ENCODE assay signal across 16 cellular contexts in genomic region chr11:130786987-130787688, GRCh38.
DNase-seq lines count a peak whose midpoint lies in the region; ATAC-seq and TF ChIP-seq lines count a peak whose summit lies in the region.
"Had no signal": no experiment of that assay in that cellular context is flagged by ENCODE, and none has a peak within 500 bp of the region (broad histone marks: within the 10 kb centered on the region; RNA-seq: fewer than 3 reads in every experiment).

No MANE protein-coding gene starts in this region.

- no TSS peak for BruUV-seq in Panc1 (replicated peaks; lab: Mats Ljungman, UMichigan)

- H3K4me1 Mint-ChIP-seq in natural killer cell, result no peaks in the 10 kb centered on the region
- H3K4me1 Mint-ChIP-seq in stimulated activated naive CD8-positive, alpha-beta T cell treated with anti-CD3 and anti-CD28 coated beads, Interleukin-15, amount 100 ng/mL, for 72 hours, result no peaks in the 10 kb centered on the region

- no peak overlapping the region for H3K18ac ChIP-seq in mesenchymal stem cell (ENCODE audit: low read depth in 1 of 2, low read length in 2 of 2)

- H3K4me2 ChIP-seq in mesenchymal stem cell (ENCODE audit: low read length, poor library complexity, severe bottlenecking), result no peak overlapping the region

- H3K23ac ChIP-seq in mesenchymal stem cell (ENCODE audit: low read length in 2 of 2), result no peak overlapping the region

- CTCF ChIA-PET in Panc1 (lab: Charles Lee), result no interaction called here

- H2BK12ac ChIP-seq in mesenchymal stem cell (ENCODE audit: low read length in 2 of 2), result no peak overlapping the region

- no peak overlapping the region for H3K4me3 Mint-ChIP-seq in natural killer cell
- H3K4me3 Mint-ChIP-seq in stimulated activated naive CD8-positive, alpha-beta T cell treated with anti-CD3 and anti-CD28 coated beads, Interleukin-15, amount 100 ng/mL, for 72 hours, result no peak overlapping the region
- H3K4me3 Mint-ChIP-seq: dendritic cell treated with granulocyte-macrophage colony-stimulating factor and Interleukin-4, amounts not matched to agents 40 ng/mL and 50 ng/mL, for 4 days; T-helper 2 cell treated with Interferon-gamma antibody and Interleukin-4, amounts not matched to agents 5 μg/mL and 100 μg/mL, for 36 hours had no signal

- peak; percentile 54; the same call in 1 of the 2 replicates for ATAC-seq in Panc1
- ATAC-seq in natural killer cell, result no peak
- ATAC-seq in GM18861 (IDR thresholded peaks at IDR 0.05; ENCODE audit: unreplicated experiment), result no peak
- no peak for ATAC-seq in stimulated activated naive CD8-positive, alpha-beta T cell treated with anti-CD3 and anti-CD28 coated beads, Interleukin-15, amount 100 ng/mL, for 72 hours

- 88% methylated on average over 8 of the region's 8 CpGs for WGBS in mesenchymal stem cell

- no peaks in the 10 kb centered on the region for H3K27me3 ChIP-seq in Panc1 (ENCODE audit: control insufficient read depth, insufficient read depth, low read length)
- H3K27me3 ChIP-seq in mesenchymal stem cell (ENCODE audit: control insufficient read depth in 1 of 2, insufficient read depth in 1 of 2, low read length in 2 of 2), result no peaks in the 10 kb centered on the region

- no peak overlapping the region for H4K91ac ChIP-seq in mesenchymal stem cell (ENCODE audit: low read length)

- H3K36me3 ChIP-seq in Panc1 (ENCODE audit: control insufficient read depth, insufficient read depth, low read length) (no peaks in the 10 kb centered on the region), mesenchymal stem cell (ENCODE audit: control insufficient read depth in 1 of 2, insufficient read depth in 2 of 2, low read depth in 1 of 2, low read length in 2 of 2) (no peaks in the 10 kb centered on the region)

- H3K79me1 ChIP-seq in mesenchymal stem cell (replicated peaks; ENCODE audit: low read length, poor library complexity, severe bottlenecking), result no peaks in the 10 kb centered on the region

- H3K9me3 ChIP-seq in Panc1 (ENCODE audit: control insufficient read depth, insufficient read depth, low read depth, low read length) (peaks cover 10% of the 10 kb centered on the region; the same call in 1 of the 2 replicates), mesenchymal stem cell (ENCODE audit: control insufficient read depth, low read length) (peaks cover 8% of the 10 kb centered on the region)

- no peak overlapping the region for H3K14ac ChIP-seq in mesenchymal stem cell (ENCODE audit: low read length in 2 of 2)

- no peak overlapping the region for H2BK15ac ChIP-seq in mesenchymal stem cell (ENCODE audit: low read depth, poor library complexity, severe bottlenecking)

- DNase-seq in Daoy (ENCODE audit: low read depth) (peak; percentile 85), Panc1 (ENCODE audit: low read depth, low spot score) (no peak), ecto neural progenitor cell (ENCODE audit: low spot score) (peak; percentile 18), mesenchymal stem cell (no peak), islet precursor cell (no peak), natural killer cell (no peak)
- DNase-seq in stimulated activated naive CD8-positive, alpha-beta T cell treated with anti-CD3 and anti-CD28 coated beads, Interleukin-15, amount 100 ng/mL, for 72 hours, result no peak
- DNase-seq: activated CD4-positive, alpha-beta T cell treated with anti-CD3 and anti-CD28 coated beads for 4 hours; AML-193; Kasumi-1; NCI-H2029; NCI-H526; occipital lobe had no signal

- no peak overlapping the region for H2AFZ ChIP-seq in mesenchymal stem cell (ENCODE audit: low read depth, low read length)

- no peak overlapping the region for H3K4ac ChIP-seq in mesenchymal stem cell (ENCODE audit: low read depth in 1 of 2, low read length in 2 of 2)

- H3K4me3 ChIP-seq in Panc1 (ENCODE audit: low read depth in 2 of 2, low read length in 2 of 2) (no peak overlapping the region), mesenchymal stem cell (ENCODE audit: insufficient read depth in 1 of 2, low read depth in 1 of 2, low read length in 2 of 2) (no peak overlapping the region)

- H2BK5ac ChIP-seq in mesenchymal stem cell (ENCODE audit: low read depth, low read length, poor library complexity, severe bottlenecking), result peak overlapping the region; percentile 49

- H3K27me3 Mint-ChIP-seq in natural killer cell (ENCODE audit: low read depth in 2 of 2), result peaks cover 8 to 30% of the 10 kb centered on the region in 2 donors
- peaks cover 27% of the 10 kb centered on the region for H3K27me3 Mint-ChIP-seq in stimulated activated naive CD8-positive, alpha-beta T cell treated with anti-CD3 and anti-CD28 coated beads, Interleukin-15, amount 100 ng/mL, for 72 hours
- H3K27me3 Mint-ChIP-seq: dendritic cell treated with granulocyte-macrophage colony-stimulating factor and Interleukin-4, amounts not matched to agents 40 ng/mL and 50 ng/mL, for 4 days had no signal

- H2BK120ac ChIP-seq in mesenchymal stem cell (ENCODE audit: low read depth, low read length), result no peak overlapping the region

- H3K36me3 Mint-ChIP-seq in natural killer cell, result peaks cover 12% of the 10 kb centered on the region

- TF ChIP-seq CTCF in Panc1 (IDR thresholded peaks at IDR 0.05) (no peak), natural killer cell (IDR thresholded peaks at IDR 0.05) (no peak)

- no peak overlapping the region for H4K8ac ChIP-seq in mesenchymal stem cell (ENCODE audit: low read length)

- intact Hi-C loops in Panc1 (cut with micrococcal nuclease; ENCODE audit: unreplicated experiment) (no loop called here), natural killer cell (cut with micrococcal nuclease) (no loop called here)

- peaks cover 0 to 2% of the 10 kb centered on the region in 2 donors for H3K9me3 Mint-ChIP-seq in natural killer cell
- peaks cover 7 to 19% of the 10 kb centered on the region in 2 donors for H3K9me3 Mint-ChIP-seq in stimulated activated naive CD8-positive, alpha-beta T cell treated with anti-CD3 and anti-CD28 coated beads, Interleukin-15, amount 100 ng/mL, for 72 hours

- H3K9ac ChIP-seq in mesenchymal stem cell (ENCODE audit: low read length), result no peak overlapping the region

- no peak overlapping the region for H3K27ac Mint-ChIP-seq in natural killer cell
- H3K27ac Mint-ChIP-seq in stimulated activated naive CD8-positive, alpha-beta T cell treated with anti-CD3 and anti-CD28 coated beads, Interleukin-15, amount 100 ng/mL, for 72 hours, result peak overlapping the region in 1 of 2 donors; percentile 80
- H3K27ac Mint-ChIP-seq: dendritic cell treated with granulocyte-macrophage colony-stimulating factor and Interleukin-4, amounts not matched to agents 40 ng/mL and 50 ng/mL, for 4 days; T-helper 2 cell treated with Interferon-gamma antibody and Interleukin-4, amounts not matched to agents 5 μg/mL and 100 μg/mL, for 36 hours had no signal

- POLR2A ChIA-PET in Panc1 (lab: Charles Lee), result no interaction called here

- H3K4me1 ChIP-seq in Panc1 (ENCODE audit: control insufficient read depth, insufficient read depth, low read length) (peaks cover 12% of the 10 kb centered on the region), mesenchymal stem cell (ENCODE audit: control insufficient read depth, insufficient read depth, low read depth, low read length) (peaks cover 13% of the 10 kb centered on the region)

- H3K27ac ChIP-seq in Panc1 (ENCODE audit: low read length), result peak overlapping the region; percentile 42
- H3K27ac ChIP-seq in mesenchymal stem cell (ENCODE audit: low read length, poor library complexity, severe bottlenecking), result peak overlapping the region; percentile 68

- in situ Hi-C loops in Panc1 (cut with HindIII; ENCODE audit: low pct_unique_long_range_greater_than_20kb, low sequenced_read_pairs), result no loop called here

- H2AK5ac ChIP-seq in mesenchymal stem cell (ENCODE audit: low read length, severe bottlenecking), result no peak overlapping the region

Comparison
In these comparisons a context has a peak if more than half of its experiments do, and no peak if none do; other contexts are left out.
1. DNase-seq: peak in Daoy (single experiment) and ecto neural progenitor cell (single experiment); none in Panc1 (single experiment), mesenchymal stem cell (single experiment), islet precursor cell (single experiment), natural killer cell (single experiment) and stimulated activated naive CD8-positive, alpha-beta T cell treated with anti-CD3 and anti-CD28 coated beads, Interleukin-15, amount 100 ng/mL, for 72 hours (0 of 2).